In genomic region chr4:133759428-133759827, GRCh38 we compare ENCODE assay signal across 23 cellular contexts.
A peak's percentile ranks its signal among the peaks of the same experiment; 100 is the strongest.
DNase-seq lines count a peak whose midpoint lies in the region; ATAC-seq and TF ChIP-seq lines count a peak whose summit lies in the region.
"Had no signal": no experiment of that assay in that cellular context is flagged by ENCODE, and none has a peak within 500 bp of the region (broad histone marks: within the 10 kb centered on the region; RNA-seq: fewer than 3 reads in every experiment).

No MANE protein-coding gene starts in this region.

- no peak overlapping the region for H3K9ac ChIP-seq in NT2/D1 (ENCODE audit: insufficient read length, low read depth)
- H3K9ac ChIP-seq: GM23248 had no signal

- TF ChIP-seq CTCF in tibial artery (IDR thresholded peaks at IDR 0.05) = no peak

- intact Hi-C loops in tibial artery (cut with DNase I; ENCODE audit: low total_unique reads) (no loop called here), left colon (cut with DNase I, micrococcal nuclease) (no loop called here)

- ATAC-seq in GM18517 (IDR thresholded peaks at IDR 0.05; ENCODE audit: unreplicated experiment) = no peak
- no peak for ATAC-seq in left colon
- ATAC-seq: A549 had no signal

- H3K27ac ChIP-seq in ectodermal cell (ENCODE audit: insufficient read depth, low read depth, low read length, poor library complexity, severe bottlenecking) (peak overlapping the region; percentile 50), tibial artery (peak overlapping the region; percentile 30 to 35)
- H3K27ac ChIP-seq: A549, GM23248 had no signal

- WGBS in ectodermal cell, 2 experiments = 78 to 81% methylated on average over 7 of the region's 7 CpGs

- H3K9me3 ChIP-seq in NT2/D1 (ENCODE audit: insufficient read depth, low read length) (no peaks in the 10 kb centered on the region), ectodermal cell (ENCODE audit: control insufficient read depth, low read length) (no peaks in the 10 kb centered on the region), tibial artery (no peaks in the 10 kb centered on the region)
- H3K9me3 ChIP-seq: A549 had no signal

- DNase-seq in NT2/D1 (ENCODE audit: low read depth, low spot score) (peak; percentile 8), islet precursor cell (peak; percentile 81), tibial artery (no peak), foreskin melanocyte (no peak), left colon (no peak)
- DNase-seq: AML-193; C1 segment of cervical spinal cord; CD4-positive, alpha-beta memory T cell; COR-L47; DMS 273 treated with DMSO at 0.1 percent for 48 hours; DMS79 treated with DMSO at 0.1 percent for 48 hours; GM23248; HCEC 1CT; NCI-H1048; NCI-H1694; NCI-H2081; NCI-H2227 treated with DMSO at 0.1 percent for 48 hours; NCI-H526 treated with DMSO at 0.1 percent for 48 hours; RPMI8226; SHP77 had no signal

- no peaks in the 10 kb centered on the region for H3K27me3 ChIP-seq in NT2/D1 (ENCODE audit: insufficient read depth, insufficient read length)
- no peaks in the 10 kb centered on the region for H3K27me3 ChIP-seq in ectodermal cell (ENCODE audit: control insufficient read depth, insufficient read depth, low read length, poor library complexity, severe bottlenecking)
- no peaks in the 10 kb centered on the region for H3K27me3 ChIP-seq in tibial artery

- no peaks in the 10 kb centered on the region for H3K36me3 ChIP-seq in NT2/D1 (ENCODE audit: insufficient read depth, insufficient read length, low read length)
- no peaks in the 10 kb centered on the region for H3K36me3 ChIP-seq in ectodermal cell (ENCODE audit: control insufficient read depth, insufficient read depth, low read length)
- H3K36me3 ChIP-seq in tibial artery = no peaks in the 10 kb centered on the region

- H3K4me1 ChIP-seq in NT2/D1 (ENCODE audit: insufficient read depth, insufficient read length) = no peaks in the 10 kb centered on the region
- no peaks in the 10 kb centered on the region for H3K4me1 ChIP-seq in ectodermal cell (ENCODE audit: control insufficient read depth, insufficient read depth, low read length)
- peaks cover 0 to 36% (median 5%) of the 10 kb centered on the region in 4 donors for H3K4me1 ChIP-seq in tibial artery
- H3K4me1 ChIP-seq: A549 had no signal

- H3K4me3 ChIP-seq in NT2/D1 (ENCODE audit: insufficient read length, low read depth) = no peak overlapping the region
- no peak overlapping the region for H3K4me3 ChIP-seq in ectodermal cell (ENCODE audit: insufficient read depth, low read depth, low read length)
- no peak overlapping the region for H3K4me3 ChIP-seq in tibial artery
- H3K4me3 ChIP-seq: A549, GM23248 had no signal

Comparison
In these comparisons a context has a peak if more than half of its experiments do, and no peak if none do; other contexts are left out.
1. DNase-seq: peak in NT2/D1 (single experiment) and islet precursor cell (single experiment); none in tibial artery (0 of 2), foreskin melanocyte (single experiment) and left colon (0 of 2).